Comparison of ENCODE assay signal across 9 cellular contexts in genomic region chr1:84724128-84724860, GRCh38. TPM values are rescaled to one million over a fixed set of nuclear protein-coding genes. Genes with fewer than 3 reads are reported as not detected.
DNase-seq lines count a peak whose midpoint lies in the region; ATAC-seq and TF ChIP-seq lines count a peak whose summit lies in the region.
"Had no signal": no experiment of that assay in that cellular context is flagged by ENCODE, and none has a peak within 500 bp of the region (broad histone marks: within the 10 kb centered on the region; RNA-seq: fewer than 3 reads in every experiment).

No MANE protein-coding gene starts in this region.

- peaks cover 13% of the 10 kb centered on the region for H3K4me1 Mint-ChIP-seq in T-helper 2 cell treated with Interferon-gamma antibody and Interleukin-4, amounts not matched to agents 5 μg/mL and 100 μg/mL, for 36 hours (ENCODE audit: low read depth)
- H3K4me1 Mint-ChIP-seq in activated CD4-positive, alpha-beta T cell treated with anti-CD3 and anti-CD28 coated beads, Interleukin-2, amount 10 ng/mL, durations not matched to agents 24 days and 14 days, result peaks cover 2% of the 10 kb centered on the region

- H3K4me2 ChIP-seq in GM23248 (ENCODE audit: unreplicated experiment), result no peak overlapping the region

- peaks cover 70% of the 10 kb centered on the region for H3F3A ChIP-seq in GM23248 (ENCODE audit: insufficient read depth)

- H3K27me3 Mint-ChIP-seq in T-helper 2 cell treated with Interferon-gamma antibody and Interleukin-4, amounts not matched to agents 5 μg/mL and 100 μg/mL, for 36 hours (ENCODE audit: low read depth), result peaks cover 13% of the 10 kb centered on the region
- H3K27me3 Mint-ChIP-seq in activated CD4-positive, alpha-beta T cell treated with anti-CD3 and anti-CD28 coated beads, Interleukin-2, amount 10 ng/mL, durations not matched to agents 24 days and 14 days, result peaks cover 22% of the 10 kb centered on the region

- H3K9me2 ChIP-seq in GM23248 (ENCODE audit: insufficient read depth), result no peaks in the 10 kb centered on the region

- DNase-seq in T-helper 2 cell (peak; percentile 15 to 35 (median 23)), epithelial cell of esophagus (ENCODE audit: low read depth) (no peak), GDM1 (lab: John Stamatoyannopoulos, UW) (no peak), GM23248 (no peak)
- no peak for DNase-seq in T-helper 2 cell treated with Interferon-gamma antibody and Interleukin-4, amounts not matched to agents 5 μg/mL and 100 μg/mL, for 36 hours (ENCODE audit: low spot score)
- peak; percentile 80 for DNase-seq in activated CD4-positive, alpha-beta T cell treated with anti-CD3 and anti-CD28 coated beads, Interleukin-2, amount 10 ng/mL, durations not matched to agents 24 days and 14 days
- DNase-seq in stimulated activated CD8-positive, alpha-beta memory T cell treated with anti-CD3 and anti-CD28 coated beads, Interleukin-12 subunit alpha, Interleukin-12 subunit beta, amount 100 ng/mL, for 1 hour (ENCODE audit: low read depth), result peak; percentile 31

- H3K4me3 ChIP-seq in epithelial cell of esophagus (ENCODE audit: low read length) (no peak overlapping the region), GM23248 (no peak overlapping the region)
- H3K4me3 ChIP-seq: adrenal gland had no signal

- H3K9me3 ChIP-seq in GM23248 (ENCODE audit: low read depth), result no peaks in the 10 kb centered on the region
- H3K9me3 ChIP-seq: adrenal gland had no signal

- H4K20me1 ChIP-seq in GM23248 (ENCODE audit: insufficient read depth), result no peaks in the 10 kb centered on the region

- H3K27ac ChIP-seq in GM23248, result no peak overlapping the region
- H3K27ac ChIP-seq: adrenal gland had no signal

- in situ Hi-C loops in GM23248 (cut with MboI), result no loop called here

- H3K4me3 Mint-ChIP-seq in T-helper 2 cell treated with Interferon-gamma antibody and Interleukin-4, amounts not matched to agents 5 μg/mL and 100 μg/mL, for 36 hours, result no peak overlapping the region
- H3K4me3 Mint-ChIP-seq in activated CD4-positive, alpha-beta T cell treated with anti-CD3 and anti-CD28 coated beads, Interleukin-2, amount 10 ng/mL, durations not matched to agents 24 days and 14 days, result no peak overlapping the region

- H3K4me1 ChIP-seq in GM23248 (ENCODE audit: insufficient read depth), result peaks cover 66% of the 10 kb centered on the region

- intact Hi-C loops in activated CD4-positive, alpha-beta T cell treated with anti-CD3 and anti-CD28 coated beads, Interleukin-2, amount 10 ng/mL, durations not matched to agents 24 days and 14 days (cut with micrococcal nuclease), result no loop called here

- no peak overlapping the region for H2AFZ ChIP-seq in GM23248

- no peaks in the 10 kb centered on the region for H3K79me2 ChIP-seq in GM23248 (ENCODE audit: insufficient read depth)

- 88 to 92% methylated on average over 17 of the region's 17 CpGs for WGBS in GM23248 (ENCODE audit: low coverage in 1 of 2, low lambda C conversion rate in 2 of 2, missing lambda C conversion rate in 2 of 2), 2 experiments

- H3K9me3 Mint-ChIP-seq in T-helper 2 cell treated with Interferon-gamma antibody and Interleukin-4, amounts not matched to agents 5 μg/mL and 100 μg/mL, for 36 hours, result no peaks in the 10 kb centered on the region
- no peaks in the 10 kb centered on the region for H3K9me3 Mint-ChIP-seq in activated CD4-positive, alpha-beta T cell treated with anti-CD3 and anti-CD28 coated beads, Interleukin-2, amount 10 ng/mL, durations not matched to agents 24 days and 14 days

- no peak for ATAC-seq in GM21786 (IDR thresholded peaks at IDR 0.05; ENCODE audit: unreplicated experiment)

- no peaks in the 10 kb centered on the region for H3K27me3 ChIP-seq in GM23248 (replicated peaks; ENCODE audit: insufficient read depth)
- H3K27me3 ChIP-seq: adrenal gland had no signal

- H3K36me3 Mint-ChIP-seq in T-helper 2 cell treated with Interferon-gamma antibody and Interleukin-4, amounts not matched to agents 5 μg/mL and 100 μg/mL, for 36 hours (ENCODE audit: low read depth), result no peaks in the 10 kb centered on the region
- H3K36me3 Mint-ChIP-seq in activated CD4-positive, alpha-beta T cell treated with anti-CD3 and anti-CD28 coated beads, Interleukin-2, amount 10 ng/mL, durations not matched to agents 24 days and 14 days (ENCODE audit: low read depth), result no peaks in the 10 kb centered on the region

- TF ChIP-seq CTCF in epithelial cell of esophagus (IDR thresholded peaks at IDR 0.05; ENCODE audit: insufficient read depth, low read depth, low read length, missing control alignments), result peak; percentile 16

- no peaks in the 10 kb centered on the region for H3K36me3 ChIP-seq in GM23248 (ENCODE audit: low read depth)
- H3K36me3 ChIP-seq: adrenal gland had no signal

- no peak overlapping the region for H3K27ac Mint-ChIP-seq in T-helper 2 cell treated with Interferon-gamma antibody and Interleukin-4, amounts not matched to agents 5 μg/mL and 100 μg/mL, for 36 hours
- no peak overlapping the region for H3K27ac Mint-ChIP-seq in activated CD4-positive, alpha-beta T cell treated with anti-CD3 and anti-CD28 coated beads, Interleukin-2, amount 10 ng/mL, durations not matched to agents 24 days and 14 days

- no peak overlapping the region for H3K9ac ChIP-seq in GM23248

RNA-seq across cellular contexts. Expression of gene SSX2IP, which starts 34.0 kb away (rescaled TPM):
- total RNA-seq in activated CD4-positive, alpha-beta T cell treated with anti-CD3 and anti-CD28 coated beads, Interleukin-2, amount 10 ng/mL, durations not matched to agents 24 days and 14 days, result 10.0 and 11.8 TPM in 2 replicates
- 15.3 and 15.7 TPM in 2 replicates for total RNA-seq in GM23248 (2014; rRNA removed; shearing (Covaris generic))
- polyA plus RNA-seq in GM23248 (2016; fragmentation: Nextera tagmentation; extraction: Ambion mirVana), result 11.3 and 14.5 TPM in 2 replicates

Comparison
In these comparisons a context has a peak if more than half of its experiments do, and no peak if none do; other contexts are left out.
1. DNase-seq: peak in T-helper 2 cell (5 of 5), activated CD4-positive, alpha-beta T cell treated with anti-CD3 and anti-CD28 coated beads, Interleukin-2, amount 10 ng/mL, durations not matched to agents 24 days and 14 days (single experiment) and stimulated activated CD8-positive, alpha-beta memory T cell treated with anti-CD3 and anti-CD28 coated beads, Interleukin-12 subunit alpha, Interleukin-12 subunit beta, amount 100 ng/mL, for 1 hour (single experiment); none in T-helper 2 cell treated with Interferon-gamma antibody and Interleukin-4, amounts not matched to agents 5 μg/mL and 100 μg/mL, for 36 hours (single experiment), epithelial cell of esophagus (single experiment), GDM1 (single experiment) and GM23248 (single experiment).